ENCODE assay signal across 21 cellular contexts in genomic region chr18:568731-569130, GRCh38. TPM values are rescaled to one million over a fixed set of nuclear protein-coding genes. Genes with fewer than 3 reads are reported as not detected.
A peak's percentile ranks its signal among the peaks of the same experiment; 100 is the strongest.
DNase-seq lines count a peak whose midpoint lies in the region; ATAC-seq and TF ChIP-seq lines count a peak whose summit lies in the region.
"Had no signal": no experiment of that assay in that cellular context is flagged by ENCODE, and none has a peak within 500 bp of the region (broad histone marks: within the 10 kb centered on the region; RNA-seq: fewer than 3 reads in every experiment).

No MANE protein-coding gene starts in this region.

- no peak overlapping the region for H3K4me2 ChIP-seq in mammary epithelial cell (ENCODE audit: insufficient read depth, low read depth, low read length)

- H3K9me3 ChIP-seq in mammary epithelial cell (replicated peaks; ENCODE audit: insufficient read depth, low read length): no peaks in the 10 kb centered on the region

- no TSS peak for BruUV-seq in mammary epithelial cell (replicated peaks; lab: Mats Ljungman, UMichigan)

- CTCF ChIA-PET in mammary epithelial cell (lab: Charles Lee; ENCODE audit: low non-redundant PET): no interaction called here

- POLR2A ChIA-PET in naive thymus-derived CD8-positive, alpha-beta T cell (lab: Charles Lee): no interaction called here

- H3K4me3 Mint-ChIP-seq in naive thymus-derived CD8-positive, alpha-beta T cell: no peak overlapping the region
- H3K4me3 Mint-ChIP-seq: CD8-positive, alpha-beta T cell; HFFc6 had no signal

- dilution Hi-C loops in mammary epithelial cell (cut with HindIII; ENCODE audit: low sequenced_read_pairs): no loop called here

- H3K4me3 ChIP-seq in mammary epithelial cell (replicated peaks in 1 of 3; ENCODE audit: insufficient read depth in 1 of 3, low read depth in 2 of 3, low read length in 3 of 3): no peak overlapping the region
- H3K4me3 ChIP-seq: GM12878 had no signal

- H4K20me1 ChIP-seq in mammary epithelial cell (ENCODE audit: insufficient read depth, low read length): no peaks in the 10 kb centered on the region

- H3K9me3 Mint-ChIP-seq in naive thymus-derived CD8-positive, alpha-beta T cell: no peaks in the 10 kb centered on the region
- H3K9me3 Mint-ChIP-seq: CD8-positive, alpha-beta T cell; HFFc6 had no signal

- in situ Hi-C loops in T47D (cut with HindIII; ENCODE audit: low pct_unique_long_range_greater_than_20kb, low sequenced_read_pairs): no loop called here
- in situ Hi-C loops in mammary epithelial cell (cut with MboI; ENCODE audit: low sequenced_read_pairs in 2 of 2): no loop called here

- no peak overlapping the region for H2AFZ ChIP-seq in mammary epithelial cell (ENCODE audit: low read depth, low read length)

- H3K27me3 ChIP-seq in mammary epithelial cell (ENCODE audit: insufficient read depth, low read length): no peaks in the 10 kb centered on the region

- DNase-seq in T47D (ENCODE audit: low read depth in 1 of 2, low spot score in 1 of 2) (peak; percentile 21 to 92), mammary epithelial cell (no peak), NCI-H82 (lab: John Stamatoyannopoulos, UW) (peak; percentile 66), epithelial cell of prostate (ENCODE audit: low read depth, low spot score) (peak; percentile 14), CD1c-positive myeloid dendritic cell (ENCODE audit: extremely low spot score) (no peak), DMS53 treated with DMSO at 0.1 percent for 48 hours (lab: John Stamatoyannopoulos, UW; ENCODE audit: unreplicated experiment) (no peak), NCI-H69 (lab: John Stamatoyannopoulos, UW) (no peak)
- no peak for DNase-seq in naive thymus-derived CD8-positive, alpha-beta T cell
- DNase-seq: ACHN; C1 segment of cervical spinal cord; CD8-positive, alpha-beta T cell; COR-L47; DMS53; HCEC 1CT; HFFc6 had no signal

- no peak for TF ChIP-seq CTCF in mammary epithelial cell (conservative IDR thresholded peaks at IDR 0.05 in 1 of 2, IDR thresholded peaks at IDR 0.05 in 1 of 2; ENCODE audit: extremely low read depth in 1 of 2, insufficient read depth in 1 of 2, low read depth in 1 of 2, low read length in 2 of 2)

- H3K4me1 Mint-ChIP-seq in naive thymus-derived CD8-positive, alpha-beta T cell: no peaks in the 10 kb centered on the region

- intact Hi-C loops in mammary epithelial cell (cut with micrococcal nuclease): no loop called here

- no peak overlapping the region for H3K9ac ChIP-seq in mammary epithelial cell (ENCODE audit: insufficient read depth, low read length)

- H3K27ac ChIP-seq in mammary epithelial cell (ENCODE audit: insufficient read depth, low read depth, low read length): no peak overlapping the region
- H3K27ac ChIP-seq in epithelial cell of prostate: no peak overlapping the region

- WGBS in mammary epithelial cell (ENCODE audit: low coverage, missing lambda C conversion rate): 0% methylated on average over 3 of the region's 3 CpGs

- no peak overlapping the region for H3K27ac Mint-ChIP-seq in naive thymus-derived CD8-positive, alpha-beta T cell
- H3K27ac Mint-ChIP-seq: CD8-positive, alpha-beta T cell; HFFc6 had no signal

- no peak for ATAC-seq in naive thymus-derived CD8-positive, alpha-beta T cell
- ATAC-seq: CD8-positive, alpha-beta T cell; GM12878; HepG2 had no signal

- H3K79me2 ChIP-seq in mammary epithelial cell (ENCODE audit: insufficient read depth, low read length): no peaks in the 10 kb centered on the region

- peaks cover 3 to 23% (median 18%) of the 10 kb centered on the region in 5 donors for H3K27me3 Mint-ChIP-seq in naive thymus-derived CD8-positive, alpha-beta T cell

- H3K36me3 ChIP-seq in mammary epithelial cell (ENCODE audit: insufficient read depth, low read length): no peaks in the 10 kb centered on the region

- H3K4me1 ChIP-seq in mammary epithelial cell (ENCODE audit: insufficient read depth, low read length): no peaks in the 10 kb centered on the region

- no peaks in the 10 kb centered on the region for H3K36me3 Mint-ChIP-seq in naive thymus-derived CD8-positive, alpha-beta T cell
- H3K36me3 Mint-ChIP-seq: CD8-positive, alpha-beta T cell had no signal

RNA-seq across cellular contexts. Expression of gene CETN1, which starts 11.4 kb away (rescaled TPM):
- not detected for total RNA-seq in mammary epithelial cell
- polyA plus RNA-seq in mammary epithelial cell: not detected
- not detected for polyA minus RNA-seq in mammary epithelial cell
- total RNA-seq in naive thymus-derived CD8-positive, alpha-beta T cell: not detected
- polyA plus RNA-seq in naive thymus-derived CD8-positive, alpha-beta T cell: not detected
- total RNA-seq: A172; CD8-positive, alpha-beta T cell; Daoy; G401; GM12878; H4; HepG2; HFFc6 had no signal
- polyA plus RNA-seq: GM12878, HepG2 had no signal

RNA-seq across cellular contexts. Expression of gene CLUL1, which starts 28.1 kb away (rescaled TPM):
- total RNA-seq in mammary epithelial cell: under 1 TPM in 1 of 2 donors, not detected in 1; 0.67 TPM
- polyA plus RNA-seq in mammary epithelial cell: 0.29 TPM
- not detected for polyA minus RNA-seq in mammary epithelial cell
- under 1 TPM in 1 of 2 experiments, not detected in 1; 0.49 TPM for total RNA-seq in naive thymus-derived CD8-positive, alpha-beta T cell
- under 1 TPM in 2 of 3 donors, not detected in 1; 0.46 to 0.55 TPM for polyA plus RNA-seq in naive thymus-derived CD8-positive, alpha-beta T cell
- total RNA-seq: CD8-positive, alpha-beta T cell; Daoy; GM12878; HepG2; HFFc6 had no signal

Comparison
In these comparisons a context has a peak if more than half of its experiments do, and no peak if none do; other contexts are left out.
1. DNase-seq: peak in T47D (2 of 2), NCI-H82 (single experiment) and epithelial cell of prostate (single experiment); none in mammary epithelial cell (single experiment), CD1c-positive myeloid dendritic cell (single experiment), naive thymus-derived CD8-positive, alpha-beta T cell (0 of 10), DMS53 treated with DMSO at 0.1 percent for 48 hours (single experiment) and NCI-H69 (single experiment).